In genomic region chr4:21765810-21766407, GRCh38 we compare ENCODE assay signal across 8 cellular contexts.
DNase-seq lines count a peak whose midpoint lies in the region; ATAC-seq and TF ChIP-seq lines count a peak whose summit lies in the region.

No MANE protein-coding gene starts in this region.

- ATAC-seq in DND-41 (ENCODE audit: insufficient read depth, low read depth): peak; percentile 68
- peak; percentile 73 for ATAC-seq in GM19351 (IDR thresholded peaks at IDR 0.05; ENCODE audit: unreplicated experiment)
- ATAC-seq in HG03432 (IDR thresholded peaks at IDR 0.05; ENCODE audit: unreplicated experiment): peak; percentile 79
- peak; percentile 95 for ATAC-seq in left lung

- H3K27me3 ChIP-seq in DND-41 (ENCODE audit: insufficient read depth, low read length, poor library complexity) (no peaks in the 10 kb centered on the region), NT2/D1 (ENCODE audit: insufficient read depth, insufficient read length) (no peaks in the 10 kb centered on the region), left lung (no peaks in the 10 kb centered on the region)

- peaks cover 8% of the 10 kb centered on the region for H3K4me1 Mint-ChIP-seq in T-helper 2 cell treated with Interferon-gamma antibody and Interleukin-4, amounts not matched to agents 5 μg/mL and 100 μg/mL, for 36 hours (ENCODE audit: low read depth)

- no peak overlapping the region for H3K9ac ChIP-seq in DND-41 (ENCODE audit: low read depth, low read length)
- no peak overlapping the region for H3K9ac ChIP-seq in NT2/D1 (ENCODE audit: insufficient read length, low read depth)

- no peaks in the 10 kb centered on the region for H3K9me3 Mint-ChIP-seq in T-helper 2 cell treated with Interferon-gamma antibody and Interleukin-4, amounts not matched to agents 5 μg/mL and 100 μg/mL, for 36 hours

- no peaks in the 10 kb centered on the region for H3K27me3 Mint-ChIP-seq in T-helper 2 cell treated with Interferon-gamma antibody and Interleukin-4, amounts not matched to agents 5 μg/mL and 100 μg/mL, for 36 hours (ENCODE audit: low read depth)

- H3K4me3 ChIP-seq in DND-41 (ENCODE audit: low read depth in 1 of 2, low read length in 2 of 2) (no peak overlapping the region), NT2/D1 (ENCODE audit: insufficient read length, low read depth) (no peak overlapping the region), cardiac fibroblast (replicated peaks in 1 of 2; ENCODE audit: low read depth in 2 of 2, low read length in 2 of 2) (no peak overlapping the region), left lung (no peak overlapping the region)

- H2AFZ ChIP-seq in DND-41 (ENCODE audit: low read depth, low read length): peak overlapping the region; percentile 36; the same call in 1 of the 2 replicates

- H3K36me3 ChIP-seq in DND-41 (ENCODE audit: insufficient read depth, low read length) (no peaks in the 10 kb centered on the region), NT2/D1 (ENCODE audit: insufficient read depth, insufficient read length, low read length) (no peaks in the 10 kb centered on the region), left lung (no peaks in the 10 kb centered on the region)

- H3K27ac ChIP-seq in DND-41 (ENCODE audit: low read length): no peak overlapping the region
- no peak overlapping the region for H3K27ac ChIP-seq in left lung

- H3K36me3 Mint-ChIP-seq in T-helper 2 cell treated with Interferon-gamma antibody and Interleukin-4, amounts not matched to agents 5 μg/mL and 100 μg/mL, for 36 hours (ENCODE audit: low read depth): no peaks in the 10 kb centered on the region

- no peaks in the 10 kb centered on the region for H3K79me2 ChIP-seq in DND-41 (ENCODE audit: insufficient read depth, low read length)

- H3K4me2 ChIP-seq in DND-41 (ENCODE audit: insufficient read depth, low read length): no peak overlapping the region

- peak; percentile 34 for DNase-seq in DND-41
- peak; percentile 61 for DNase-seq in NT2/D1 (ENCODE audit: low read depth, low spot score)
- peak; percentile 61 to 68 for DNase-seq in cardiac fibroblast (ENCODE audit: low read depth in 2 of 2)
- DNase-seq in left lung: no peak
- no peak for DNase-seq in occipital lobe (lab: John Stamatoyannopoulos, UW)
- DNase-seq in T-helper 2 cell treated with Interferon-gamma antibody and Interleukin-4, amounts not matched to agents 5 μg/mL and 100 μg/mL, for 36 hours (ENCODE audit: low spot score): no peak

- TF ChIP-seq CTCF in DND-41 (IDR thresholded peaks at IDR 0.05; ENCODE audit: borderline replicate concordance, extremely low read depth, low read length, poor library complexity, severe bottlenecking) (peak; percentile 90), cardiac fibroblast (IDR thresholded peaks at IDR 0.05; ENCODE audit: low read depth, low read length) (peak; percentile 87), left lung (IDR thresholded peaks at IDR 0.05) (peak; percentile 65 to 86)

- H3K9me3 ChIP-seq in DND-41 (ENCODE audit: insufficient read depth, low read length, severe bottlenecking) (no peaks in the 10 kb centered on the region), NT2/D1 (ENCODE audit: insufficient read depth, low read length) (no peaks in the 10 kb centered on the region), left lung (no peaks in the 10 kb centered on the region)

- H3K4me3 Mint-ChIP-seq in T-helper 2 cell treated with Interferon-gamma antibody and Interleukin-4, amounts not matched to agents 5 μg/mL and 100 μg/mL, for 36 hours: no peak overlapping the region

- H3K4me1 ChIP-seq in DND-41 (ENCODE audit: insufficient read depth, low read length) (no peaks in the 10 kb centered on the region), NT2/D1 (ENCODE audit: insufficient read depth, insufficient read length) (no peaks in the 10 kb centered on the region), left lung (no peaks in the 10 kb centered on the region)

- H3K27ac Mint-ChIP-seq in T-helper 2 cell treated with Interferon-gamma antibody and Interleukin-4, amounts not matched to agents 5 μg/mL and 100 μg/mL, for 36 hours: no peak overlapping the region

- H4K20me1 ChIP-seq in DND-41 (ENCODE audit: insufficient read depth, low read length): no peaks in the 10 kb centered on the region

- intact Hi-C loops in left lung (cut with DNase I): loop anchor here in 1 of 2 donors (5.0 kb wide), 1 partner anchor 254 kb away; no protein-coding TSS in a partner anchor

Comparison
In these comparisons a context has a peak if more than half of its experiments do, and no peak if none do; other contexts are left out.
1. DNase-seq: peak in DND-41 (single experiment), NT2/D1 (single experiment) and cardiac fibroblast (2 of 2); none in left lung (0 of 2), occipital lobe (single experiment) and T-helper 2 cell treated with Interferon-gamma antibody and Interleukin-4, amounts not matched to agents 5 μg/mL and 100 μg/mL, for 36 hours (single experiment).
2. Peak in every context shown above with its lines, with median percentiles within 50 percentile points of each other: ATAC-seq and CTCF ChIP-seq.